ENCODE assay signal across 10 cellular contexts in genomic region chr14:67962215-67962644, GRCh38.
DNase-seq lines count a peak whose midpoint lies in the region; ATAC-seq, FAIRE-seq and TF ChIP-seq lines count a peak whose summit lies in the region.
"Had no signal": no experiment of that assay in that cellular context is flagged by ENCODE, and none has a peak within 500 bp of the region (broad histone marks: within the 10 kb centered on the region; RNA-seq: fewer than 3 reads in every experiment).

No MANE protein-coding gene starts in this region.

- H3K36me3 ChIP-seq in small intestine (ENCODE audit: control insufficient read depth in 2 of 2, insufficient read depth in 2 of 2, low read length in 2 of 2), result no peaks in the 10 kb centered on the region
- H3K36me3 ChIP-seq in SK-N-SH (replicated peaks in 1 of 2; ENCODE audit: control insufficient read depth in 1 of 2, insufficient read depth in 2 of 2, low read length in 1 of 2), result no peaks in the 10 kb centered on the region
- H3K36me3 ChIP-seq in H7 (replicated peaks; ENCODE audit: control insufficient read depth, insufficient read depth, low read length), result no peaks in the 10 kb centered on the region

- H3K9me3 Mint-ChIP-seq in effector memory CD8-positive, alpha-beta T cell, result no peaks in the 10 kb centered on the region

- H3K9me2 ChIP-seq in SK-N-SH, result no peaks in the 10 kb centered on the region

- H3K4me3 Mint-ChIP-seq in effector memory CD8-positive, alpha-beta T cell, result no peak overlapping the region

- no peaks in the 10 kb centered on the region for H3K79me2 ChIP-seq in SK-N-SH (ENCODE audit: insufficient read depth)

- POLR2A ChIA-PET in SK-N-SH (lab: Yijun Ruan, JAX), result no interaction called here

- no peak overlapping the region for H3K4me2 ChIP-seq in SK-N-SH

- TF ChIP-seq RAD21 in SK-N-SH (IDR thresholded peaks at IDR 0.05; ENCODE audit: low read length), result no peak

- peak; percentile 7 for ATAC-seq in effector memory CD8-positive, alpha-beta T cell (replicated peaks)
- ATAC-seq in HG03439 (IDR thresholded peaks at IDR 0.05; ENCODE audit: unreplicated experiment), result no peak
- no peak for ATAC-seq in HG02981 (IDR thresholded peaks at IDR 0.05; ENCODE audit: unreplicated experiment)

- DNase-seq in GM13977 (ENCODE audit: low spot score), result peak; percentile 34
- DNase-seq in Kasumi-1 (lab: John Stamatoyannopoulos, UW), result peak; percentile 67 to 77
- DNase-seq in effector memory CD8-positive, alpha-beta T cell, result no peak
- peak; percentile 93 for DNase-seq in small intestine
- no peak for DNase-seq in SK-N-SH
- no peak for DNase-seq in H7
- DNase-seq: DMS153, T-helper 2 cell had no signal

- no peak overlapping the region for H3K9ac ChIP-seq in SK-N-SH

- no peak for TF ChIP-seq EP300 in SK-N-SH (IDR thresholded peaks at IDR 0.05; ENCODE audit: borderline replicate concordance in 1 of 2, low read depth in 1 of 2, low read length in 1 of 2)

- peaks cover 0 to 7% of the 10 kb centered on the region in 2 donors for H3K4me1 ChIP-seq in small intestine (ENCODE audit: control insufficient read depth in 2 of 2, insufficient read depth in 1 of 2, low read depth in 1 of 2, low read length in 1 of 2)
- no peaks in the 10 kb centered on the region; a peak in 1 of 4 replicates for H3K4me1 ChIP-seq in SK-N-SH (ENCODE audit: control insufficient read depth in 1 of 2, insufficient read depth in 2 of 2, low read depth in 1 of 2, low read length in 1 of 2)

- H3K27ac ChIP-seq in small intestine (ENCODE audit: low read depth in 1 of 2, low read length in 1 of 2), result peak overlapping the region; percentile 31 to 55
- no peak overlapping the region for H3K27ac ChIP-seq in SK-N-SH (ENCODE audit: low read depth in 2 of 2, low read length in 1 of 2)

- no peak for TF ChIP-seq CTCF in GM13977 (IDR thresholded peaks at IDR 0.05; ENCODE audit: extremely low read depth, insufficient read depth, missing control alignments)
- no peak for TF ChIP-seq CTCF in SK-N-SH (IDR thresholded peaks at IDR 0.05)

- no peaks in the 10 kb centered on the region for H4K20me1 ChIP-seq in SK-N-SH (ENCODE audit: insufficient read depth)

- H3K27ac Mint-ChIP-seq in effector memory CD8-positive, alpha-beta T cell, result no peak overlapping the region

- H3K4me3 ChIP-seq in small intestine (ENCODE audit: low read depth in 1 of 2, low read length in 2 of 2), result no peak overlapping the region
- no peak overlapping the region for H3K4me3 ChIP-seq in SK-N-SH (ENCODE audit: low read depth in 2 of 2, low read length in 1 of 2)
- H3K4me3 ChIP-seq in H7 (ENCODE audit: insufficient read depth, low read depth, low read length), result no peak overlapping the region

- H3F3A ChIP-seq in SK-N-SH (replicated peaks; ENCODE audit: insufficient read depth), result no peaks in the 10 kb centered on the region

- in situ Hi-C loops in GM13977 (cut with MboI; ENCODE audit: low pct_unique_long_range_greater_than_20kb, low sequenced_read_pairs, unreplicated experiment), result no loop called here

- H3K27me3 Mint-ChIP-seq in effector memory CD8-positive, alpha-beta T cell, result no peaks in the 10 kb centered on the region

- CTCF ChIA-PET in SK-N-SH (lab: Yijun Ruan, JAX), result no interaction called here

- no peaks in the 10 kb centered on the region for H3K4me1 Mint-ChIP-seq in effector memory CD8-positive, alpha-beta T cell (ENCODE audit: low read depth in 2 of 2)

- WGBS in small intestine, 3 donors, result 11 to 43% (median 37%) methylated on average over 2 of the region's 2 CpGs
- WGBS in SK-N-SH (ENCODE audit: low lambda C conversion rate), result 87% methylated on average over 2 of the region's 2 CpGs

- H3K27me3 ChIP-seq in small intestine (ENCODE audit: control insufficient read depth in 2 of 2, insufficient read depth in 2 of 2, low read length in 2 of 2) (no peaks in the 10 kb centered on the region), SK-N-SH (ENCODE audit: insufficient read depth) (no peaks in the 10 kb centered on the region), H7 (ENCODE audit: control insufficient read depth, insufficient read depth, low read length) (no peaks in the 10 kb centered on the region)

- no peak overlapping the region for H2AFZ ChIP-seq in SK-N-SH (ENCODE audit: low read depth)

- FAIRE-seq in small intestine (lab: Jason Lieb, UNC), result peak; percentile 5

- H3K9me3 ChIP-seq in small intestine (ENCODE audit: control insufficient read depth, low read depth), result no peaks in the 10 kb centered on the region
- no peaks in the 10 kb centered on the region for H3K9me3 ChIP-seq in SK-N-SH

- no peaks in the 10 kb centered on the region for H3K36me3 Mint-ChIP-seq in effector memory CD8-positive, alpha-beta T cell (ENCODE audit: insufficient read depth)

TF ChIP-seq in SK-N-SH, 30 proteins besides CTCF, POLR2A, EP300 and RAD21 (continues in another document):
- TF ChIP-seq FOSL2 (IDR thresholded peaks at IDR 0.05; ENCODE audit: borderline replicate concordance, low read depth) (no peak), IRF3 (IDR thresholded peaks at IDR 0.05; ENCODE audit: low read depth, low read length) (no peak), JUND (IDR thresholded peaks at IDR 0.05) (no peak), POLR2AphosphoS5 (IDR thresholded peaks at IDR 0.05; ENCODE audit: low read depth, low read length) (no peak), REST (IDR thresholded peaks at IDR 0.05; ENCODE audit: low read depth, low read length) (no peak), RXRA (IDR thresholded peaks at IDR 0.05; ENCODE audit: borderline replicate concordance, low read depth) (no peak), TEAD4 (IDR thresholded peaks at IDR 0.05; ENCODE audit: borderline replicate concordance, insufficient read depth) (no peak), GABPA (IDR thresholded peaks at IDR 0.05; ENCODE audit: low read depth) (no peak), FOXM1 (IDR thresholded peaks at IDR 0.05; ENCODE audit: low read depth) (no peak), YY1 (IDR thresholded peaks at IDR 0.05; ENCODE audit: low read depth) (no peak), RCOR1 (IDR thresholded peaks at IDR 0.05; ENCODE audit: low read length) (no peak), EZH2phosphoT487 (IDR thresholded peaks at IDR 0.05; ENCODE audit: borderline replicate concordance, low read depth) (no peak), SMC3 (IDR thresholded peaks at IDR 0.05; ENCODE audit: low read depth, low read length) (no peak), TAF1 (IDR thresholded peaks at IDR 0.05; ENCODE audit: borderline replicate concordance, low read depth, low read length) (no peak)
- TF ChIP-seq, protein P1, sequence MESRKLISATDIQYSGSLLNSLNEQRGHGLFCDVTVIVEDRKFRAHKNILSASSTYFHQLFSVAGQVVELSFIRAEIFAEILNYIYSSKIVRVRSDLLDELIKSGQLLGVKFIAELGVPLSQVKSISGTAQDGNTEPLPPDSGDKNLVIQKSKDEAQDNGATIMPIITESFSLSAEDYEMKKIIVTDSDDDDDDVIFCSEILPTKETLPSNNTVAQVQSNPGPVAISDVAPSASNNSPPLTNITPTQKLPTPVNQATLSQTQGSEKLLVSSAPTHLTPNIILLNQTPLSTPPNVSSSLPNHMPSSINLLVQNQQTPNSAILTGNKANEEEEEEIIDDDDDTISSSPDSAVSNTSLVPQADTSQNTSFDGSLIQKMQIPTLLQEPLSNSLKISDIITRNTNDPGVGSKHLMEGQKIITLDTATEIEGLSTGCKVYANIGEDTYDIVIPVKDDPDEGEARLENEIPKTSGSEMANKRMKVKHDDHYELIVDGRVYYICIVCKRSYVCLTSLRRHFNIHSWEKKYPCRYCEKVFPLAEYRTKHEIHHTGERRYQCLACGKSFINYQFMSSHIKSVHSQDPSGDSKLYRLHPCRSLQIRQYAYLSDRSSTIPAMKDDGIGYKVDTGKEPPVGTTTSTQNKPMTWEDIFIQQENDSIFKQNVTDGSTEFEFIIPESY (IDR thresholded peaks at IDR 0.05; ENCODE audit: borderline replicate concordance, low read depth), result no peak
- TF ChIP-seq, protein P2, sequence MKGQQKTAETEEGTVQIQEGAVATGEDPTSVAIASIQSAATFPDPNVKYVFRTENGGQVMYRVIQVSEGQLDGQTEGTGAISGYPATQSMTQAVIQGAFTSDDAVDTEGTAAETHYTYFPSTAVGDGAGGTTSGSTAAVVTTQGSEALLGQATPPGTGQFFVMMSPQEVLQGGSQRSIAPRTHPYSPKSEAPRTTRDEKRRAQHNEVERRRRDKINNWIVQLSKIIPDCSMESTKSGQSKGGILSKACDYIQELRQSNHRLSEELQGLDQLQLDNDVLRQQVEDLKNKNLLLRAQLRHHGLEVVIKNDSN (IDR thresholded peaks at IDR 0.05; ENCODE audit: borderline replicate concordance, low read depth), result no peak

Comparison
In these comparisons a context has a peak if more than half of its experiments do, and no peak if none do; other contexts are left out.
1. DNase-seq: peak in GM13977 (single experiment), Kasumi-1 (2 of 2) and small intestine (single experiment); none in effector memory CD8-positive, alpha-beta T cell (0 of 3), SK-N-SH (single experiment) and H7 (single experiment).
2. H3K27ac ChIP-seq: peak in small intestine (2 of 2); none in SK-N-SH (0 of 2).